ENCODE assay signal across 1 cellular context in genomic region chr10:75662715-75663114, GRCh38.
TF ChIP-seq lines count a peak whose summit lies in the region.

No MANE protein-coding gene starts in this region.

TF ChIP-seq in K562, 482 proteins besides CTCF, POLR2A, EP300 and RAD21 (continued from another document):
- TF ChIP-seq ZBTB11 (CRISPR knock-in tag; IDR thresholded peaks at IDR 0.05), result no peak
- TF ChIP-seq HMGXB4 (CRISPR knock-in tag; IDR thresholded peaks at IDR 0.05), result no peak
TF ChIP-seq in K562: peak in this region for 2.
